8 cellular contexts compared by ENCODE assay signal in genomic region chr21:36989699-36990507, GRCh38. TPM values are rescaled to one million over a fixed set of nuclear protein-coding genes. Genes with fewer than 3 reads are reported as not detected.
DNase-seq lines count a peak whose midpoint lies in the region; ATAC-seq and TF ChIP-seq lines count a peak whose summit lies in the region.

No MANE protein-coding gene starts in this region.

- ATAC-seq in HG02610 (IDR thresholded peaks at IDR 0.05; ENCODE audit: unreplicated experiment), result peak; percentile 89
- ATAC-seq in activated naive CD4-positive, alpha-beta T cell treated with anti-CD3 and anti-CD28 coated beads, Interleukin-2, amount 50 U/mL, for 72 hours, result peak; percentile 86 to 95
- ATAC-seq in thoracic aorta (ENCODE audit: insufficient number of reproducible peaks, low FRiP score, low read depth), result peak; percentile 96

- H3K36me3 ChIP-seq in SK-N-SH (replicated peaks in 1 of 2; ENCODE audit: control insufficient read depth in 1 of 2, insufficient read depth in 2 of 2, low read length in 1 of 2) (no peaks in the 10 kb centered on the region), thoracic aorta (no peaks in the 10 kb centered on the region)

- POLR2A ChIA-PET in SK-N-SH (lab: Yijun Ruan, JAX), result interaction anchor here (0.6 to 1.7 kb wide), 5 partner anchors 12 to 376 kb away, joined by 3 to 10 read pairs (median 8); partner anchors contain the start of genes HLCS and RIPPLY3

- CTCF ChIA-PET in SK-N-SH (lab: Yijun Ruan, JAX), result interaction anchor here (0.6 to 4.4 kb wide), 31 partner anchors 9 to 533 kb away, joined by 3 to 38 read pairs (median 5); partner anchors contain the start of genes HLCS and RIPPLY3

- no peaks in the 10 kb centered on the region for H3K9me3 Mint-ChIP-seq in activated naive CD4-positive, alpha-beta T cell treated with anti-CD3 and anti-CD28 coated beads, Interleukin-2, amount 50 U/mL, for 72 hours
- H3K9me3 Mint-ChIP-seq in osteocyte (ENCODE audit: unreplicated experiment), result no peaks in the 10 kb centered on the region

- H3K9me2 ChIP-seq in SK-N-SH, result no peaks in the 10 kb centered on the region

- peak overlapping the region; percentile 77 for H3K4me2 ChIP-seq in SK-N-SH

- H3F3A ChIP-seq in SK-N-SH (replicated peaks; ENCODE audit: insufficient read depth), result peaks cover under 1% of the 10 kb centered on the region

- 0 out of 2 replicates have a peak, but pooled peaks have one; percentile 27 for TF ChIP-seq RAD21 in SK-N-SH (IDR thresholded peaks at IDR 0.05; ENCODE audit: low read length)

- TF ChIP-seq CTCF in GM12865 (IDR thresholded peaks at IDR 0.05; ENCODE audit: insufficient read depth, low read depth, low read length, missing control alignments) (peak; percentile 83), SK-N-SH (IDR thresholded peaks at IDR 0.05) (peak; percentile 73), osteocyte (IDR thresholded peaks at IDR 0.05) (peak; percentile 96), thoracic aorta (IDR thresholded peaks at IDR 0.05) (peak; percentile 86)

- peak overlapping the region; percentile 38 to 84 for H3K27ac Mint-ChIP-seq in activated naive CD4-positive, alpha-beta T cell treated with anti-CD3 and anti-CD28 coated beads, Interleukin-2, amount 50 U/mL, for 72 hours
- H3K27ac Mint-ChIP-seq in osteocyte (ENCODE audit: unreplicated experiment), result peak overlapping the region; percentile 82

- TF ChIP-seq EP300 in SK-N-SH (IDR thresholded peaks at IDR 0.05; ENCODE audit: borderline replicate concordance in 1 of 2, low read depth in 1 of 2, low read length in 1 of 2), result no peak

- WGBS in SK-N-SH (ENCODE audit: low lambda C conversion rate), result 10% methylated on average over 34 of the region's 97 CpGs

- H3K36me3 Mint-ChIP-seq in activated naive CD4-positive, alpha-beta T cell treated with anti-CD3 and anti-CD28 coated beads, Interleukin-2, amount 50 U/mL, for 72 hours, result peaks cover 0 to 6% of the 10 kb centered on the region in 2 donors
- H3K36me3 Mint-ChIP-seq in osteocyte (ENCODE audit: unreplicated experiment), result peaks cover 2% of the 10 kb centered on the region

- peak overlapping the region; percentile 78 for H3K9ac ChIP-seq in SK-N-SH

- no peaks in the 10 kb centered on the region for H3K27me3 ChIP-seq in SK-N-SH (ENCODE audit: insufficient read depth)
- no peaks in the 10 kb centered on the region for H3K27me3 ChIP-seq in thoracic aorta (replicated peaks; ENCODE audit: insufficient read depth)

- H3K4me1 ChIP-seq in SK-N-SH (ENCODE audit: control insufficient read depth in 1 of 2, insufficient read depth in 2 of 2, low read depth in 1 of 2, low read length in 1 of 2) (peaks cover 4 to 14% of the 10 kb centered on the region in 2 experiments; a peak in 2 of 4 replicates), thoracic aorta (ENCODE audit: control insufficient read depth in 1 of 2, low read depth in 2 of 2) (no peaks in the 10 kb centered on the region)

- H3K9me3 ChIP-seq in SK-N-SH (no peaks in the 10 kb centered on the region), thoracic aorta (no peaks in the 10 kb centered on the region)

- H3K27ac ChIP-seq in SK-N-SH (ENCODE audit: low read depth in 2 of 2, low read length in 1 of 2) (peak overlapping the region; percentile 68 to 86), thoracic aorta (peak overlapping the region; percentile 76 to 87)

- H3K79me2 ChIP-seq in SK-N-SH (ENCODE audit: insufficient read depth), result no peaks in the 10 kb centered on the region

- DNase-seq in GM12865 (ENCODE audit: low read depth) (peak; percentile 96), NCI-H1048 (lab: John Stamatoyannopoulos, UW) (peak; percentile 59), SK-N-SH (peak; percentile 98), glomerular visceral epithelial cell (ENCODE audit: extremely low spot score) (peak; percentile 94), osteocyte (ENCODE audit: extremely low spot score, unreplicated experiment) (peak; percentile 97), thoracic aorta (ENCODE audit: low spot score) (peak; percentile 70)
- DNase-seq in activated naive CD4-positive, alpha-beta T cell treated with anti-CD3 and anti-CD28 coated beads, Interleukin-2, amount 50 U/mL, for 72 hours (ENCODE audit: low spot score in 2 of 2), result peak; percentile 92 to 94

- H3K4me3 ChIP-seq in GM12865 (ENCODE audit: low read depth, low read length) (peak overlapping the region; percentile 80), SK-N-SH (ENCODE audit: low read depth in 2 of 2, low read length in 1 of 2) (peak overlapping the region; percentile 46 to 71), thoracic aorta (peak overlapping the region; percentile 76)

- H3K27me3 Mint-ChIP-seq in osteocyte (ENCODE audit: unreplicated experiment), result no peaks in the 10 kb centered on the region

- peak overlapping the region; percentile 98 for H2AFZ ChIP-seq in SK-N-SH (ENCODE audit: low read depth)

- H3K4me3 Mint-ChIP-seq in osteocyte (ENCODE audit: unreplicated experiment), result peak overlapping the region; percentile 80

- H4K20me1 ChIP-seq in SK-N-SH (ENCODE audit: insufficient read depth), result no peaks in the 10 kb centered on the region

- H3K4me1 Mint-ChIP-seq in osteocyte (ENCODE audit: unreplicated experiment), result peaks cover 4% of the 10 kb centered on the region

TF ChIP-seq in SK-N-SH, 30 proteins besides CTCF, POLR2A, EP300 and RAD21:
- peak; percentile 77 for TF ChIP-seq GABPA (IDR thresholded peaks at IDR 0.05; ENCODE audit: low read depth)
- peak; percentile 48; the same call in 1 of the 2 replicates for TF ChIP-seq YY1 (IDR thresholded peaks at IDR 0.05; ENCODE audit: low read depth)
- peak; percentile 53 for TF ChIP-seq SMC3 (IDR thresholded peaks at IDR 0.05; ENCODE audit: low read depth, low read length)
- no peak for TF ChIP-seq TEAD4 (IDR thresholded peaks at IDR 0.05; ENCODE audit: borderline replicate concordance, insufficient read depth)
- TF ChIP-seq MXI1 (IDR thresholded peaks at IDR 0.05; ENCODE audit: low read depth, low read length), result peak; percentile 46; the same call in 1 of the 2 replicates
- peak; percentile 49; the same call in 1 of the 2 replicates for TF ChIP-seq TAF1 (IDR thresholded peaks at IDR 0.05; ENCODE audit: borderline replicate concordance, low read depth, low read length)
- TF ChIP-seq MAX (IDR thresholded peaks at IDR 0.05; ENCODE audit: low read depth), result peak; percentile 89
- peak; percentile 68 for TF ChIP-seq POLR2AphosphoS5 (IDR thresholded peaks at IDR 0.05; ENCODE audit: low read depth, low read length)
- TF ChIP-seq FOSL2 (IDR thresholded peaks at IDR 0.05; ENCODE audit: borderline replicate concordance, low read depth), result no peak
- TF ChIP-seq NRF1 (IDR thresholded peaks at IDR 0.05; ENCODE audit: low read depth, low read length), result peak; percentile 76

RNA-seq across cellular contexts. Expression of gene RIPPLY3, which starts 16.6 kb away (rescaled TPM):
- polyA plus RNA-seq in SK-N-SH (2012; rRNA removed), result 0.03 TPM in 2 replicates
- 0.04 and 0.07 TPM in 2 replicates for polyA plus RNA-seq in SK-N-SH (2012; cell fraction: cytosol; rRNA removed)
- 0.12 TPM in 1 of 2 replicates, not detected in the other for polyA plus RNA-seq in SK-N-SH (2012; cell fraction: nucleus; rRNA removed)
- under 1 TPM in 1 of 2 donors, not detected in 1; 0.18 TPM for total RNA-seq in activated naive CD4-positive, alpha-beta T cell treated with anti-CD3 and anti-CD28 coated beads, Interleukin-2, amount 50 U/mL, for 72 hours
- 0.21 and 0.27 TPM in 2 replicates for total RNA-seq in osteocyte
- not detected for total RNA-seq in thoracic aorta

RNA-seq across cellular contexts. Expression of gene HLCS, which starts 23.4 kb away (rescaled TPM):
- 13.0 and 17.7 TPM in 2 replicates for polyA plus RNA-seq in SK-N-SH (2012; rRNA removed)
- 12.7 and 13.7 TPM in 2 replicates for polyA plus RNA-seq in SK-N-SH (2012; cell fraction: cytosol; rRNA removed)
- polyA plus RNA-seq in SK-N-SH (2012; cell fraction: nucleus; rRNA removed), result 18.3 and 28.2 TPM in 2 replicates
- total RNA-seq in activated naive CD4-positive, alpha-beta T cell treated with anti-CD3 and anti-CD28 coated beads, Interleukin-2, amount 50 U/mL, for 72 hours, result 10 to 100 TPM; 11.1 to 13.0 TPM
- 26.7 and 27.3 TPM in 2 replicates for total RNA-seq in osteocyte
- 10 to 100 TPM; 17.5 to 29.3 TPM for total RNA-seq in thoracic aorta

Comparison
In these comparisons a context has a peak if more than half of its experiments do, and no peak if none do; other contexts are left out.
1. Peak in every context shown above with its lines: DNase-seq, ATAC-seq, H3K4me3 ChIP-seq and H3K27ac ChIP-seq.